In the genomic region with DNA sequence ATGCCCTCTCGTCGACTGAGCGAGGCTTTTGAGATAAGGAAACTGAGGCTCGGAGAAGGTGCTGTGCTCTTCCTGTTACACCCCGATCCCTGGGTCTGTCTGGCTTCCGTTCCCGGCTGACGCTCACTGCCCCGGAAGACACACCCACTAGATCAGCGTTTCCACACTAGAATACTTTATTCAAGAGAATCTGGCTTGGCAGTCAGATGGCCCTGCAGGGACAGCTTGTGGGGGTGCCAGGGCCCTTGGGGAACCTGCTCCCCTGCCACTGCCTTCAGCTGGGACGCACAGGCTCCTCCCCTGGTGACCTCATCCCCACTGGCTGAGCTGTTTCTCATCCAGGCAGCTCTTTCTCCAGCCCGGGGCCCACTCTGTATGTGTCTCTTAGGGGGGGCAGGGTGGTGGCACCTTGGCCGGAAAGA, we compare ENCODE assay signal across 8 cellular contexts. TPM values are rescaled to one million over a fixed set of nuclear protein-coding genes. Genes with fewer than 3 reads are reported as not detected.
A peak's percentile ranks its signal among the peaks of the same experiment; 100 is the strongest.
DNase-seq lines count a peak whose midpoint lies in the region; ATAC-seq lines count a peak whose summit lies in the region.

No MANE protein-coding gene starts in this region.

- no peaks in the 10 kb centered on the region for H3K27me3 ChIP-seq in skeletal muscle satellite cell (ENCODE audit: control insufficient read depth, insufficient read depth, low read length)

- H3K36me3 ChIP-seq in skeletal muscle satellite cell (ENCODE audit: insufficient read depth, low read length), result peaks cover 14% of the 10 kb centered on the region

- peak; percentile 60 for ATAC-seq in GM19463 (IDR thresholded peaks at IDR 0.05; ENCODE audit: unreplicated experiment)
- ATAC-seq in HG03439 (IDR thresholded peaks at IDR 0.05; ENCODE audit: unreplicated experiment), result no peak

- peak overlapping the region; percentile 11 for H3K4me3 ChIP-seq in skeletal muscle satellite cell (ENCODE audit: low read length)

- DNase-seq in NCI-H226 (peak; percentile 4), glomerular visceral epithelial cell (ENCODE audit: extremely low spot score) (peak; percentile 31), NCI-H2081 (lab: John Stamatoyannopoulos, UW) (no peak), NCI-H345 treated with DMSO at 0.1 percent for 48 hours (lab: John Stamatoyannopoulos, UW; ENCODE audit: unreplicated experiment) (no peak)
- peak; percentile 75 to 81 for DNase-seq in activated T-cell treated with anti-CD3 and anti-CD28 coated beads, Interleukin-2, amount 50 U/mL, for 48 hours

- H3K9ac ChIP-seq in skeletal muscle satellite cell (ENCODE audit: low read depth, low read length), result peak overlapping the region; percentile 16

- H3K4me2 ChIP-seq in skeletal muscle satellite cell (ENCODE audit: low read length), result peak overlapping the region; percentile 0

- no peaks in the 10 kb centered on the region for H3K9me3 ChIP-seq in skeletal muscle satellite cell (replicated peaks; ENCODE audit: low read length)

- peaks cover 45% of the 10 kb centered on the region for H3K4me1 ChIP-seq in skeletal muscle satellite cell (ENCODE audit: control insufficient read depth, insufficient read depth, low read length)

RNA-seq across cellular contexts. Expression of a gene that starts 13.7 kb away (rescaled TPM):
- total RNA-seq in skeletal muscle satellite cell (2012; rRNA removed), result 4.3 and 6.8 TPM in 2 replicates

RNA-seq across cellular contexts. Expression of a gene that starts 18.6 kb away (rescaled TPM):
- total RNA-seq in skeletal muscle satellite cell (2012; rRNA removed), result 0.22 and 1.5 TPM in 2 replicates

RNA-seq across cellular contexts. Expression of a gene that starts 60.0 kb away (rescaled TPM):
- total RNA-seq in skeletal muscle satellite cell (2012; rRNA removed), result 56.3 and 60.5 TPM in 2 replicates

Comparison
In these comparisons a context has a peak if more than half of its experiments do, and no peak if none do; other contexts are left out.
1. DNase-seq: peak in NCI-H226 (single experiment), activated T-cell treated with anti-CD3 and anti-CD28 coated beads, Interleukin-2, amount 50 U/mL, for 48 hours (2 of 2) and glomerular visceral epithelial cell (single experiment); none in NCI-H2081 (0 of 2) and NCI-H345 treated with DMSO at 0.1 percent for 48 hours (single experiment).